In genomic region chr16:71210-71539, GRCh38 we compare ENCODE assay signal across 12 cellular contexts. TPM values are rescaled to one million over a fixed set of nuclear protein-coding genes. Genes with fewer than 3 reads are reported as not detected.
DNase-seq lines count a peak whose midpoint lies in the region; ATAC-seq, FAIRE-seq and TF ChIP-seq lines count a peak whose summit lies in the region.
"Had no signal": no experiment of that assay in that cellular context is flagged by ENCODE, and none has a peak within 500 bp of the region (broad histone marks: within the 10 kb centered on the region; RNA-seq: fewer than 3 reads in every experiment).

No MANE protein-coding gene starts in this region.

- no peak for ATAC-seq in activated naive CD8-positive, alpha-beta T cell treated with anti-CD3 and anti-CD28 coated beads, Interleukin-2, amount 50 U/mL, for 24 hours
- ATAC-seq in gastrocnemius medialis: no peak
- ATAC-seq in GM18511 (IDR thresholded peaks at IDR 0.05; ENCODE audit: unreplicated experiment): no peak
- ATAC-seq: T-cell had no signal

- peaks cover 45% of the 10 kb centered on the region for H3K36me3 Mint-ChIP-seq in Calu3 (ENCODE audit: insufficient read depth, unreplicated experiment)
- H3K36me3 Mint-ChIP-seq in activated naive CD8-positive, alpha-beta T cell treated with anti-CD3 and anti-CD28 coated beads, Interleukin-2, amount 50 U/mL, for 24 hours (ENCODE audit: low read depth): no peaks in the 10 kb centered on the region
- H3K36me3 Mint-ChIP-seq: T-cell had no signal

- no peaks in the 10 kb centered on the region for H3K27me3 Mint-ChIP-seq in Calu3 (ENCODE audit: unreplicated experiment)
- H3K27me3 Mint-ChIP-seq in activated naive CD8-positive, alpha-beta T cell treated with anti-CD3 and anti-CD28 coated beads, Interleukin-2, amount 50 U/mL, for 24 hours: peaks cover 43% of the 10 kb centered on the region

- H3K4me1 ChIP-seq in hepatocyte (ENCODE audit: insufficient read depth) (peaks cover 51% of the 10 kb centered on the region), gastrocnemius medialis (peaks cover 45 to 66% of the 10 kb centered on the region in 2 donors)

- H3K4me3 ChIP-seq in hepatocyte: no peak overlapping the region
- peak overlapping the region; percentile 61 to 77 (median 69) for H3K4me3 ChIP-seq in gastrocnemius medialis

- DNase-seq in Calu3 (no peak), hepatocyte (ENCODE audit: low spot score) (no peak), gastrocnemius medialis (no peak), D721Med (ENCODE audit: insufficient read length, low spot score) (no peak), NCI-H2227 treated with DMSO at 0.1 percent for 48 hours (lab: John Stamatoyannopoulos, UW) (no peak), OCI-M2 (lab: John Stamatoyannopoulos, UW; ENCODE audit: unreplicated experiment) (no peak)
- DNase-seq in activated naive CD8-positive, alpha-beta T cell treated with anti-CD3 and anti-CD28 coated beads, Interleukin-2, amount 50 U/mL, for 24 hours: no peak
- DNase-seq: activated naive CD4-positive, alpha-beta T cell treated with anti-CD3 and anti-CD28 coated beads, Interleukin-2, amount 50 U/mL, for 16 hours; NCI-H2081 treated with DMSO at 0.1 percent for 48 hours; T-cell had no signal

- TF ChIP-seq POLR2A in gastrocnemius medialis (IDR thresholded peaks at IDR 0.05): no peak

- in situ Hi-C loops in gastrocnemius medialis (cut with MboI; ENCODE audit: low sequenced_read_pairs in 4 of 4): no loop called here

- H4K20me1 ChIP-seq in hepatocyte (ENCODE audit: insufficient read depth, poor library complexity, severe bottlenecking): peaks cover 37% of the 10 kb centered on the region

- no peaks in the 10 kb centered on the region for H3K27me3 ChIP-seq in hepatocyte
- H3K27me3 ChIP-seq in gastrocnemius medialis: no peaks in the 10 kb centered on the region

- peak overlapping the region; percentile 83 for H3K4me3 Mint-ChIP-seq in Calu3 (ENCODE audit: low read depth, unreplicated experiment)
- peak overlapping the region; percentile 21 for H3K4me3 Mint-ChIP-seq in activated naive CD8-positive, alpha-beta T cell treated with anti-CD3 and anti-CD28 coated beads, Interleukin-2, amount 50 U/mL, for 24 hours

- CTCF ChIA-PET in Calu3 (lab: Charles Lee): interaction anchor here (0.8 to 2.2 kb wide), 6 partner anchors 9 to 282 kb away, joined by 3 to 13 read pairs (median 4); no protein-coding TSS in a partner anchor

- WGBS in hepatocyte (ENCODE audit: low lambda C conversion rate, missing lambda C conversion rate): 52% methylated on average over 5 of the region's 5 CpGs

- H3K4me2 ChIP-seq in hepatocyte: peak overlapping the region; percentile 92

- no TSS peak for BruUV-seq in Calu3 (replicated peaks; lab: Mats Ljungman, UMichigan)

- H3K79me2 ChIP-seq in hepatocyte: peaks cover 50% of the 10 kb centered on the region

- intact Hi-C loops in Calu3 (cut with micrococcal nuclease; ENCODE audit: unreplicated experiment) (no loop called here), gastrocnemius medialis (cut with DNase I; ENCODE audit: low total_unique reads) (no loop called here)

- no peak for TF ChIP-seq CTCF in Calu3 (IDR thresholded peaks at IDR 0.05; ENCODE audit: unreplicated experiment)
- TF ChIP-seq CTCF in hepatocyte (IDR thresholded peaks at IDR 0.05; ENCODE audit: poor library complexity): no peak
- no peak for TF ChIP-seq CTCF in gastrocnemius medialis (IDR thresholded peaks at IDR 0.05 in 4 of 5, conservative IDR thresholded peaks at IDR 0.05 in 1 of 5)
- TF ChIP-seq CTCF in D721Med (IDR thresholded peaks at IDR 0.05; ENCODE audit: insufficient read depth, missing control alignments): no peak

- no peaks in the 10 kb centered on the region for H3K9me3 Mint-ChIP-seq in Calu3 (ENCODE audit: low read depth, unreplicated experiment)
- H3K9me3 Mint-ChIP-seq in activated naive CD8-positive, alpha-beta T cell treated with anti-CD3 and anti-CD28 coated beads, Interleukin-2, amount 50 U/mL, for 24 hours: no peaks in the 10 kb centered on the region
- H3K9me3 Mint-ChIP-seq: T-cell had no signal

- H3K9me3 ChIP-seq in hepatocyte (ENCODE audit: low read depth) (no peaks in the 10 kb centered on the region), gastrocnemius medialis (no peaks in the 10 kb centered on the region)

- H2AFZ ChIP-seq in hepatocyte: no peak overlapping the region

- no peak for FAIRE-seq in D721Med (lab: Jason Lieb, UNC)
- FAIRE-seq: islet of Langerhans had no signal

- H3K27ac Mint-ChIP-seq in Calu3 (ENCODE audit: unreplicated experiment): peak overlapping the region; percentile 92
- H3K27ac Mint-ChIP-seq in activated naive CD8-positive, alpha-beta T cell treated with anti-CD3 and anti-CD28 coated beads, Interleukin-2, amount 50 U/mL, for 24 hours: no peak overlapping the region
- H3K27ac Mint-ChIP-seq: T-cell had no signal

- H3K4me1 Mint-ChIP-seq in Calu3 (ENCODE audit: low read depth, unreplicated experiment): peaks cover 32% of the 10 kb centered on the region
- peaks cover 9% of the 10 kb centered on the region for H3K4me1 Mint-ChIP-seq in activated naive CD8-positive, alpha-beta T cell treated with anti-CD3 and anti-CD28 coated beads, Interleukin-2, amount 50 U/mL, for 24 hours

- H3K36me3 ChIP-seq in hepatocyte (replicated peaks; ENCODE audit: insufficient read depth, low read depth) (no peaks in the 10 kb centered on the region), gastrocnemius medialis (no peaks in the 10 kb centered on the region)

- H3K27ac ChIP-seq in hepatocyte: peak overlapping the region; percentile 95
- peak overlapping the region; percentile 75 to 88 (median 83) for H3K27ac ChIP-seq in gastrocnemius medialis

- no peaks in the 10 kb centered on the region for H3K9me2 ChIP-seq in hepatocyte (replicated peaks; ENCODE audit: insufficient read depth)

RNA-seq across cellular contexts. Expression of gene RHBDF1, which starts 1.3 kb away (rescaled TPM):
- total RNA-seq in Calu3 (2022) (47.3 and 60.2 TPM in 2 replicates), hepatocyte (21.8 and 41.5 TPM in 2 replicates), gastrocnemius medialis (10 to 100 TPM in 1 of 4 donors, 1 to 10 TPM in 3; 5.6 to 22.6 (median 9.1) TPM)
- 73.6 and 95.3 TPM in 2 replicates for polyA plus RNA-seq in hepatocyte

RNA-seq across cellular contexts. Expression of gene MPG, which starts 6.8 kb away (rescaled TPM):
- 40.1 and 45.6 TPM in 2 replicates for total RNA-seq in Calu3 (2022)
- total RNA-seq in hepatocyte: 67.4 and 85.7 TPM in 2 replicates
- 83.9 and 121 TPM in 2 replicates for polyA plus RNA-seq in hepatocyte
- total RNA-seq in gastrocnemius medialis: 100 to 1,000 TPM in 1 of 4 donors, 10 to 100 TPM in 3; 75.0 to 124 (median 83.0) TPM

RNA-seq across cellular contexts. Expression of gene SNRNP25, which starts 17.5 kb away (rescaled TPM):
- total RNA-seq in Calu3 (2022): 37.8 and 38.7 TPM in 2 replicates
- 18.2 and 18.3 TPM in 2 replicates for total RNA-seq in hepatocyte
- polyA plus RNA-seq in hepatocyte: 35.3 and 43.1 TPM in 2 replicates
- 10 to 100 TPM; 42.8 to 77.6 (median 69.7) TPM for total RNA-seq in gastrocnemius medialis

RNA-seq across cellular contexts. Expression of gene POLR3K, which starts 17.8 kb away (rescaled TPM):
- total RNA-seq in Calu3 (2022) (27.4 and 29.1 TPM in 2 replicates), hepatocyte (2.7 and 2.8 TPM in 2 replicates), gastrocnemius medialis (1 to 10 TPM; 2.2 to 3.7 (median 2.9) TPM)
- 12.1 and 12.5 TPM in 2 replicates for polyA plus RNA-seq in hepatocyte
